Comparison of ENCODE assay signal across 25 cellular contexts in genomic region chrY:8335299-8335835, GRCh38.
DNase-seq lines count a peak whose midpoint lies in the region; ATAC-seq lines count a peak whose summit lies in the region.
"Had no signal": no experiment of that assay in that cellular context is flagged by ENCODE, and none has a peak within 500 bp of the region (broad histone marks: within the 10 kb centered on the region; RNA-seq: fewer than 3 reads in every experiment).

No MANE protein-coding gene starts in this region.

- no peaks in the 10 kb centered on the region for H3K9me3 Mint-ChIP-seq in activated naive CD4-positive, alpha-beta T cell treated with anti-CD3 and anti-CD28 coated beads, Interleukin-2, amount 50 U/mL, for 24 hours
- no peaks in the 10 kb centered on the region for H3K9me3 Mint-ChIP-seq in activated T-helper 17 cell treated with anti-CD3 and anti-CD28 coated beads, Interleukin-2, amount 50 U/mL, for 72 hours
- H3K9me3 Mint-ChIP-seq in stimulated activated effector memory CD8-positive, alpha-beta T cell treated with anti-CD3 and anti-CD28 coated beads, Interleukin-12 subunit alpha, Interleukin-12 subunit beta, amount 100 ng/mL, for 72 hours, result no peaks in the 10 kb centered on the region
- H3K9me3 Mint-ChIP-seq: CD14-positive monocyte; CD8-positive, alpha-beta memory T cell had no signal

- H3K27ac Mint-ChIP-seq in activated naive CD4-positive, alpha-beta T cell treated with anti-CD3 and anti-CD28 coated beads, Interleukin-2, amount 50 U/mL, for 24 hours, result peak overlapping the region; percentile 92
- H3K27ac Mint-ChIP-seq in activated T-helper 17 cell treated with anti-CD3 and anti-CD28 coated beads, Interleukin-2, amount 50 U/mL, for 72 hours, result peak overlapping the region; percentile 62
- H3K27ac Mint-ChIP-seq in stimulated activated effector memory CD8-positive, alpha-beta T cell treated with anti-CD3 and anti-CD28 coated beads, Interleukin-12 subunit alpha, Interleukin-12 subunit beta, amount 100 ng/mL, for 72 hours, result no peak overlapping the region
- H3K27ac Mint-ChIP-seq: CD14-positive monocyte; CD8-positive, alpha-beta memory T cell had no signal

- no peaks in the 10 kb centered on the region for H3K27me3 Mint-ChIP-seq in activated naive CD4-positive, alpha-beta T cell treated with anti-CD3 and anti-CD28 coated beads, Interleukin-2, amount 50 U/mL, for 24 hours
- H3K27me3 Mint-ChIP-seq in activated T-helper 17 cell treated with anti-CD3 and anti-CD28 coated beads, Interleukin-2, amount 50 U/mL, for 72 hours, result no peaks in the 10 kb centered on the region
- H3K27me3 Mint-ChIP-seq: CD8-positive, alpha-beta memory T cell had no signal

- DNase-seq in activated CD4-positive, CD25-positive, alpha-beta regulatory T cell treated with anti-CD3 and anti-CD28 coated beads, Interleukin-2, amount 50 U/mL, for 72 hours, result no peak
- DNase-seq in activated naive CD4-positive, alpha-beta T cell treated with Interleukin-2 at 50 U/mL for 16 hours, result no peak
- DNase-seq in stimulated activated effector memory CD8-positive, alpha-beta T cell treated with anti-CD3 and anti-CD28 coated beads, Interleukin-12 subunit alpha, Interleukin-12 subunit beta, amount 100 ng/mL, for 72 hours (ENCODE audit: low spot score in 2 of 2), result no peak
- DNase-seq in HPDE6-E6E7 (ENCODE audit: extremely low spot score), result no peak
- DNase-seq in NCI-H1417 treated with DMSO at 0.1 percent for 48 hours (lab: John Stamatoyannopoulos, UW), result no peak
- DNase-seq: BE2C; CD8-positive, alpha-beta memory T cell; DMS 273 treated with DMSO at 0.1 percent for 48 hours; DMS79; EL; GDM1; NCI-H1092; NCI-H1436; NCI-H187; NCI-H2081 treated with DMSO at 0.1 percent for 48 hours; NCI-H2171; NCI-H510A; NCI-H69; Right ventricle myocardium superior; RPMI8226 had no signal

- no peak overlapping the region for H3K4me3 Mint-ChIP-seq in activated naive CD4-positive, alpha-beta T cell treated with anti-CD3 and anti-CD28 coated beads, Interleukin-2, amount 50 U/mL, for 24 hours
- H3K4me3 Mint-ChIP-seq in activated T-helper 17 cell treated with anti-CD3 and anti-CD28 coated beads, Interleukin-2, amount 50 U/mL, for 72 hours, result no peak overlapping the region
- no peak overlapping the region for H3K4me3 Mint-ChIP-seq in stimulated activated effector memory CD8-positive, alpha-beta T cell treated with anti-CD3 and anti-CD28 coated beads, Interleukin-12 subunit alpha, Interleukin-12 subunit beta, amount 100 ng/mL, for 72 hours
- H3K4me3 Mint-ChIP-seq: CD14-positive monocyte; CD8-positive, alpha-beta memory T cell had no signal

- H3K4me1 Mint-ChIP-seq in activated naive CD4-positive, alpha-beta T cell treated with anti-CD3 and anti-CD28 coated beads, Interleukin-2, amount 50 U/mL, for 24 hours, result peaks cover 13% of the 10 kb centered on the region
- H3K4me1 Mint-ChIP-seq in activated T-helper 17 cell treated with anti-CD3 and anti-CD28 coated beads, Interleukin-2, amount 50 U/mL, for 72 hours, result no peaks in the 10 kb centered on the region
- H3K4me1 Mint-ChIP-seq in stimulated activated effector memory CD8-positive, alpha-beta T cell treated with anti-CD3 and anti-CD28 coated beads, Interleukin-12 subunit alpha, Interleukin-12 subunit beta, amount 100 ng/mL, for 72 hours, result no peaks in the 10 kb centered on the region
- H3K4me1 Mint-ChIP-seq: CD14-positive monocyte; CD8-positive, alpha-beta memory T cell had no signal

- no peaks in the 10 kb centered on the region for H3K36me3 Mint-ChIP-seq in activated naive CD4-positive, alpha-beta T cell treated with anti-CD3 and anti-CD28 coated beads, Interleukin-2, amount 50 U/mL, for 24 hours
- H3K36me3 Mint-ChIP-seq in activated T-helper 17 cell treated with anti-CD3 and anti-CD28 coated beads, Interleukin-2, amount 50 U/mL, for 72 hours (ENCODE audit: low read depth), result no peaks in the 10 kb centered on the region
- no peaks in the 10 kb centered on the region for H3K36me3 Mint-ChIP-seq in stimulated activated effector memory CD8-positive, alpha-beta T cell treated with anti-CD3 and anti-CD28 coated beads, Interleukin-12 subunit alpha, Interleukin-12 subunit beta, amount 100 ng/mL, for 72 hours
- H3K36me3 Mint-ChIP-seq: CD14-positive monocyte; CD8-positive, alpha-beta memory T cell had no signal

- ATAC-seq in activated CD4-positive, CD25-positive, alpha-beta regulatory T cell treated with anti-CD3 and anti-CD28 coated beads, Interleukin-2, amount 50 U/mL, for 24 hours, result peak; percentile 37 to 43
- ATAC-seq in activated T-helper 17 cell treated with anti-CD3 and anti-CD28 coated beads, Interleukin-2, amount 50 U/mL, for 72 hours (replicated peaks), result peak; percentile 61
- peak; percentile 63 for ATAC-seq in stimulated activated effector memory CD8-positive, alpha-beta T cell treated with anti-CD3 and anti-CD28 coated beads, Interleukin-12 subunit alpha, Interleukin-12 subunit beta, amount 100 ng/mL, for 72 hours
- ATAC-seq: HCT116 had no signal
